ENCODE assay signal across 8 cellular contexts in genomic region chr7:5429857-5430611, GRCh38. TPM values are rescaled to one million over a fixed set of nuclear protein-coding genes. Genes with fewer than 3 reads are reported as not detected.
A peak's percentile ranks its signal among the peaks of the same experiment; 100 is the strongest.
DNase-seq lines count a peak whose midpoint lies in the region; ATAC-seq and TF ChIP-seq lines count a peak whose summit lies in the region.

No MANE protein-coding gene starts in this region.

- H3K9me3 Mint-ChIP-seq in nephron progenitor cell, result peaks cover 19% of the 10 kb centered on the region

- H3K4me1 ChIP-seq in Peyer's patch, result peaks cover 0 to 26% (median 14%) of the 10 kb centered on the region in 4 donors

- H3K27me3 ChIP-seq in Peyer's patch, result no peaks in the 10 kb centered on the region

- H3K36me3 ChIP-seq in Peyer's patch, result peaks cover 0 to 5% (median 0%) of the 10 kb centered on the region in 3 donors

- H3K9me3 ChIP-seq in Peyer's patch, result no peaks in the 10 kb centered on the region

- TF ChIP-seq POLR2A in Peyer's patch (IDR thresholded peaks at IDR 0.05), result peak; percentile 47 to 77

- H3K4me1 Mint-ChIP-seq in nephron progenitor cell, result peaks cover 23% of the 10 kb centered on the region

- TF ChIP-seq CTCF in Peyer's patch (IDR thresholded peaks at IDR 0.05), result no peak
- no peak for TF ChIP-seq CTCF in nephron progenitor cell (IDR thresholded peaks at IDR 0.05)

- peak overlapping the region; percentile 98 for H3K4me3 Mint-ChIP-seq in nephron progenitor cell

- peaks cover 18% of the 10 kb centered on the region for H3K27me3 Mint-ChIP-seq in nephron progenitor cell (ENCODE audit: low read depth, poor library complexity)

- ATAC-seq in HG02763 (IDR thresholded peaks at IDR 0.05; ENCODE audit: unreplicated experiment), result no peak

- H3K36me3 Mint-ChIP-seq in nephron progenitor cell (ENCODE audit: low read depth), result peaks cover 33% of the 10 kb centered on the region

- peak overlapping the region; percentile 80 to 98 (median 96) for H3K27ac ChIP-seq in Peyer's patch

- DNase-seq in SHP77 (lab: John Stamatoyannopoulos, UW), result peak; percentile 37 to 52
- DNase-seq in SHP77 treated with DMSO at 0.1 percent for 48 hours (lab: John Stamatoyannopoulos, UW), result no peak
- peak in 2 of 3 donors; percentile 76 to 78 for DNase-seq in Peyer's patch
- peak; percentile 61 for DNase-seq in fibroblast of gingiva (ENCODE audit: low read depth)
- DNase-seq in nephron progenitor cell, result peak; percentile 57
- DNase-seq in activated effector memory CD4-positive, alpha-beta T cell treated with Interleukin-2 at 50 U/mL for 16 hours, result no peak
- no peak for DNase-seq in NCI-H1436 treated with DMSO at 0.1 percent for 48 hours (lab: John Stamatoyannopoulos, UW)

- peak overlapping the region; percentile 98 for H3K27ac Mint-ChIP-seq in nephron progenitor cell

- peak overlapping the region in 3 of 4 donors; percentile 17 to 88 (median 64) for H3K4me3 ChIP-seq in Peyer's patch

RNA-seq across cellular contexts. Expression of gene TNRC18, which starts 6.4 kb away (rescaled TPM):
- total RNA-seq in Peyer's patch, result 100 to 1,000 TPM; 112 to 325 (median 211) TPM

Comparison
In these comparisons a context has a peak if more than half of its experiments do, and no peak if none do; other contexts are left out.
1. DNase-seq: peak in SHP77 (2 of 2), Peyer's patch (2 of 3), fibroblast of gingiva (single experiment) and nephron progenitor cell (single experiment); none in SHP77 treated with DMSO at 0.1 percent for 48 hours (single experiment), activated effector memory CD4-positive, alpha-beta T cell treated with Interleukin-2 at 50 U/mL for 16 hours (single experiment) and NCI-H1436 treated with DMSO at 0.1 percent for 48 hours (single experiment).